In the genomic region with DNA sequence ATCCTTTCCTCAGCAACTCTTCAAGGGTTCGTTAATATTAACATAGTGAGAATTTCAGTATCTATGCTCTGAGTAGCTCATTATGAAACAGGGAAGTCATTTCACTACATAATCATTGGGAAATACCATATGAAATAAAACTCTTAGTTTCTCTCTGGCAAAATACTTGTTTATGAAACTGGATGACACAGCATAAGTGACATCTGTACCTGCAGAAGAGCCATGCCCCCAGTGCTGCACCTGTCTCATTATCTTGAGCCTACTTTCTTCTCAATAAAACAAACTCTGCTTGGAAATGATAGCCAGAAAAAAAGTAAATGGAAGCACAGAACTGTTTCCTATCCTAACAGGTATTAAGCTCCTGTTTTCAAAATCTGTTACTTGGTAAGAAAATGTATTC, we compare ENCODE assay signal across 24 cellular contexts.
"Had no signal": no experiment of that assay in that cellular context is flagged by ENCODE, and none has a peak within 500 bp of the region (broad histone marks: within the 10 kb centered on the region; RNA-seq: fewer than 3 reads in every experiment).

No MANE protein-coding gene starts in this region.

- H3K4me3 ChIP-seq: adrenal gland, body of pancreas, breast epithelium, coronary artery, SJSA1 had no signal

- FAIRE-seq: astrocyte had no signal

- DNase-seq: activated CD4-positive, alpha-beta T cell treated with anti-CD3 and anti-CD28 coated beads for 36 hours; activated CD4-positive, alpha-beta T cell treated with anti-CD3 and anti-CD28 coated beads, Interleukin-2, amount 10 ng/mL, durations not matched to agents 7 days and 5 days; activated CD4-positive, alpha-beta T cell treated with anti-CD3 and anti-CD28 coated beads, Interleukin-2, amount 50 U/mL, for 48 hours; activated CD8-positive, alpha-beta T cell treated with anti-CD3 and anti-CD28 coated beads, Interleukin-2, amount 10 ng/mL, durations not matched to agents 7 days and 5 days; activated gamma-delta T cell; activated naive CD4-positive, alpha-beta T cell treated with Interleukin-2 at 50 U/mL for 16 hours; activated naive CD8-positive, alpha-beta T cell treated with anti-CD3 and anti-CD28 coated beads, Interleukin-2, amount 10 ng/mL, durations not matched to agents 7 days and 5 days; activated T-cell treated with anti-CD3 and anti-CD28 coated beads, Interleukin-2, amount 50 U/mL, for 24 hours; adrenal gland; body of pancreas; NCI-H1092; NCI-H1436 treated with DMSO at 0.1 percent for 48 hours; NCI-H1694 treated with DMSO at 0.1 percent for 48 hours; NCI-H2029; NCI-H2227 treated with DMSO at 0.1 percent for 48 hours; NCI-H446; NCI-H524 treated with DMSO at 0.1 percent for 48 hours; SHP77 treated with DMSO at 0.1 percent for 48 hours; SK-N-SH had no signal

- H3K9me2 ChIP-seq: SK-N-SH had no signal

- H3K27ac ChIP-seq: adrenal gland, body of pancreas, breast epithelium, coronary artery, KMS-11, SJSA1 had no signal

- H3K4me2 ChIP-seq: KMS-11, SK-N-SH had no signal

- H3K27me3 ChIP-seq: adrenal gland, body of pancreas, breast epithelium had no signal

- H3K9me3 ChIP-seq: adrenal gland, body of pancreas, breast epithelium, SJSA1, SK-N-SH had no signal

- H3K9ac ChIP-seq: KMS-11, SK-N-SH had no signal

- H3K36me3 ChIP-seq: adrenal gland, breast epithelium, SJSA1 had no signal

- H3K4me1 ChIP-seq: adrenal gland, body of pancreas, breast epithelium, SJSA1 had no signal
